In genomic region chr2:15790326-15790725, GRCh38 we compare ENCODE assay signal across 36 cellular contexts.
"Had no signal": no experiment of that assay in that cellular context is flagged by ENCODE, and none has a peak within 500 bp of the region (broad histone marks: within the 10 kb centered on the region; RNA-seq: fewer than 3 reads in every experiment).

No MANE protein-coding gene starts in this region.

- H3K4me3 Mint-ChIP-seq: activated B cell treated with CpG ODN at 0.5 μM for 24 hours; activated CD4-positive, alpha-beta memory T cell treated with anti-CD3 and anti-CD28 coated beads for 36 hours; activated CD4-positive, alpha-beta T cell treated with anti-CD3 and anti-CD28 coated beads, Interleukin-2, amount 10 ng/mL, durations not matched to agents 24 days and 14 days; activated CD8-positive, alpha-beta T cell treated with anti-CD3 and anti-CD28 coated beads for 36 hours; activated naive CD4-positive, alpha-beta T cell treated with anti-CD3 and anti-CD28 coated beads, Interleukin-2, amount 10 ng/mL, durations not matched to agents 7 days and 5 days; activated naive CD4-positive, alpha-beta T cell treated with anti-CD3 and anti-CD28 coated beads, Interleukin-2, amount 50 U/mL, for 24 hours; activated naive CD8-positive, alpha-beta T cell; activated naive CD8-positive, alpha-beta T cell treated with anti-CD3 and anti-CD28 coated beads, Interleukin-2, amount 10 ng/mL, durations not matched to agents 7 days and 5 days; activated naive CD8-positive, alpha-beta T cell treated with anti-CD3 and anti-CD28 coated beads, Interleukin-2, amount 50 U/mL, for 24 hours; activated T-cell treated with anti-CD3 and anti-CD28 coated beads, Interleukin-2, amount 50 U/mL, for 4 hours; brain; central memory CD8-positive, alpha-beta T cell; T-helper 1 cell treated with Interleukin-12 subunit alpha and Interleukin-12 subunit beta and Interleukin-4 antibody, amounts not matched to agents 30 μg/mL and 1 μg/mL, for 36 hours; T-helper 2 cell treated with Interferon-gamma antibody and Interleukin-4, amounts not matched to agents 5 μg/mL and 100 μg/mL, for 36 hours had no signal

- H3K4me1 ChIP-seq: ascending aorta had no signal

- H3K36me3 Mint-ChIP-seq: activated CD4-positive, alpha-beta memory T cell treated with anti-CD3 and anti-CD28 coated beads for 36 hours; activated naive CD4-positive, alpha-beta T cell treated with anti-CD3 and anti-CD28 coated beads, Interleukin-2, amount 10 ng/mL, durations not matched to agents 7 days and 5 days; activated naive CD4-positive, alpha-beta T cell treated with anti-CD3 and anti-CD28 coated beads, Interleukin-2, amount 50 U/mL, for 24 hours; activated naive CD8-positive, alpha-beta T cell; activated naive CD8-positive, alpha-beta T cell treated with anti-CD3 and anti-CD28 coated beads, Interleukin-2, amount 10 ng/mL, durations not matched to agents 7 days and 5 days; brain had no signal

- ATAC-seq: activated CD8-positive, alpha-beta T cell treated with anti-CD3 and anti-CD28 coated beads for 36 hours; activated naive CD8-positive, alpha-beta T cell treated with anti-CD3 and anti-CD28 coated beads, Interleukin-2, amount 50 U/mL, for 24 hours; activated T-cell treated with anti-CD3 and anti-CD28 coated beads, Interleukin-2, amount 50 U/mL, for 4 hours had no signal

- H3K27me3 Mint-ChIP-seq: activated B cell treated with CpG ODN at 0.5 μM for 24 hours; activated CD4-positive, alpha-beta memory T cell treated with anti-CD3 and anti-CD28 coated beads for 36 hours; activated CD4-positive, alpha-beta T cell treated with anti-CD3 and anti-CD28 coated beads, Interleukin-2, amount 10 ng/mL, durations not matched to agents 24 days and 14 days; activated CD8-positive, alpha-beta T cell treated with anti-CD3 and anti-CD28 coated beads for 36 hours; activated naive CD4-positive, alpha-beta T cell treated with anti-CD3 and anti-CD28 coated beads, Interleukin-2, amount 50 U/mL, for 24 hours; central memory CD8-positive, alpha-beta T cell had no signal

- H3K27ac Mint-ChIP-seq: activated B cell treated with CpG ODN at 0.5 μM for 24 hours; activated CD4-positive, alpha-beta memory T cell treated with anti-CD3 and anti-CD28 coated beads for 36 hours; activated CD4-positive, alpha-beta T cell treated with anti-CD3 and anti-CD28 coated beads, Interleukin-2, amount 10 ng/mL, durations not matched to agents 24 days and 14 days; activated CD8-positive, alpha-beta T cell treated with anti-CD3 and anti-CD28 coated beads for 36 hours; activated naive CD4-positive, alpha-beta T cell treated with anti-CD3 and anti-CD28 coated beads, Interleukin-2, amount 10 ng/mL, durations not matched to agents 7 days and 5 days; activated naive CD4-positive, alpha-beta T cell treated with anti-CD3 and anti-CD28 coated beads, Interleukin-2, amount 50 U/mL, for 24 hours; activated naive CD8-positive, alpha-beta T cell; activated naive CD8-positive, alpha-beta T cell treated with anti-CD3 and anti-CD28 coated beads, Interleukin-2, amount 10 ng/mL, durations not matched to agents 7 days and 5 days; activated naive CD8-positive, alpha-beta T cell treated with anti-CD3 and anti-CD28 coated beads, Interleukin-2, amount 50 U/mL, for 24 hours; activated T-helper 2 cell treated with anti-CD3 and anti-CD28 coated beads, Interferon-gamma antibody, Interleukin-2, Interleukin-4, amounts not matched to agents 10 μg/mL and 5 μg/mL and 100 μg/mL, durations not matched to agents 14 hours and 24 hours and 36 hours; brain; T-helper 1 cell treated with Interleukin-12 subunit alpha and Interleukin-12 subunit beta and Interleukin-4 antibody, amounts not matched to agents 30 μg/mL and 1 μg/mL, for 36 hours; T-helper 2 cell treated with Interferon-gamma antibody and Interleukin-4, amounts not matched to agents 5 μg/mL and 100 μg/mL, for 36 hours had no signal

- H3K9me3 Mint-ChIP-seq: activated B cell treated with CpG ODN at 0.5 μM for 24 hours; activated CD4-positive, alpha-beta memory T cell treated with anti-CD3 and anti-CD28 coated beads for 36 hours; activated CD4-positive, alpha-beta T cell treated with anti-CD3 and anti-CD28 coated beads, Interleukin-2, amount 10 ng/mL, durations not matched to agents 24 days and 14 days; activated CD8-positive, alpha-beta T cell treated with anti-CD3 and anti-CD28 coated beads for 36 hours; activated naive CD4-positive, alpha-beta T cell treated with anti-CD3 and anti-CD28 coated beads, Interleukin-2, amount 10 ng/mL, durations not matched to agents 7 days and 5 days; activated naive CD4-positive, alpha-beta T cell treated with anti-CD3 and anti-CD28 coated beads, Interleukin-2, amount 50 U/mL, for 24 hours; activated naive CD8-positive, alpha-beta T cell treated with anti-CD3 and anti-CD28 coated beads, Interleukin-2, amount 10 ng/mL, durations not matched to agents 7 days and 5 days; activated naive CD8-positive, alpha-beta T cell treated with anti-CD3 and anti-CD28 coated beads, Interleukin-2, amount 50 U/mL, for 24 hours; activated T-cell treated with anti-CD3 and anti-CD28 coated beads, Interleukin-2, amount 50 U/mL, for 4 hours; activated T-helper 2 cell treated with anti-CD3 and anti-CD28 coated beads, Interferon-gamma antibody, Interleukin-2, Interleukin-4, amounts not matched to agents 10 μg/mL and 5 μg/mL and 100 μg/mL, durations not matched to agents 14 hours and 24 hours and 36 hours; central memory CD8-positive, alpha-beta T cell; T-helper 1 cell treated with Interleukin-12 subunit alpha and Interleukin-12 subunit beta and Interleukin-4 antibody, amounts not matched to agents 30 μg/mL and 1 μg/mL, for 36 hours; T-helper 2 cell treated with Interferon-gamma antibody and Interleukin-4, amounts not matched to agents 5 μg/mL and 100 μg/mL, for 36 hours had no signal

- H3K9me3 ChIP-seq: ascending aorta had no signal

- FAIRE-seq: bronchial epithelial cell, TTC549 had no signal

- H3K27me3 ChIP-seq: ascending aorta, cardiac muscle cell had no signal

- H3K4me3 ChIP-seq: ascending aorta, cardiac muscle cell had no signal

- H3K36me3 ChIP-seq: ascending aorta, cardiac muscle cell had no signal

- DNase-seq: activated B cell treated with CpG ODN at 0.5 μM for 24 hours; activated CD4-positive, alpha-beta memory T cell treated with anti-CD3 and anti-CD28 coated beads for 36 hours; activated CD4-positive, alpha-beta T cell treated with anti-CD3 and anti-CD28 coated beads for 4 hours; activated CD4-positive, alpha-beta T cell treated with anti-CD3 and anti-CD28 coated beads, Interleukin-2, amount 10 ng/mL, durations not matched to agents 24 days and 14 days; activated CD4-positive, alpha-beta T cell treated with anti-CD3 and anti-CD28 coated beads, Interleukin-2, amount 50 U/mL, for 1 hour; activated CD4-positive, alpha-beta T cell treated with anti-CD3 and anti-CD28 coated beads, Interleukin-2, amount 50 U/mL, for 4 hours; activated CD4-positive, CD25-positive, alpha-beta regulatory T cell treated with anti-CD3 and anti-CD28 coated beads, Interleukin-2, amount 50 U/mL, for 72 hours; activated CD8-positive, alpha-beta memory T cell treated with anti-CD3 and anti-CD28 coated beads, Interleukin-2, amount 50 U/mL, for 4 hours; activated CD8-positive, alpha-beta T cell treated with anti-CD3 and anti-CD28 coated beads for 36 hours; activated gamma-delta T cell; activated naive CD4-positive, alpha-beta T cell treated with anti-CD3 and anti-CD28 coated beads, Interleukin-2, amount 10 ng/mL, durations not matched to agents 7 days and 5 days; activated naive CD4-positive, alpha-beta T cell treated with Interleukin-2 at 50 U/mL for 16 hours; activated naive CD8-positive, alpha-beta T cell treated with anti-CD3 and anti-CD28 coated beads, Interleukin-2, amount 10 ng/mL, durations not matched to agents 7 days and 5 days; activated naive CD8-positive, alpha-beta T cell treated with anti-CD3 and anti-CD28 coated beads, Interleukin-2, amount 50 U/mL, for 24 hours; activated T-cell treated with anti-CD3 and anti-CD28 coated beads for 4 hours; activated T-cell treated with anti-CD3 and anti-CD28 coated beads, Interleukin-2, amount 50 U/mL, for 1 hour; activated T-cell treated with anti-CD3 and anti-CD28 coated beads, Interleukin-2, amount 50 U/mL, for 4 hours; amygdala; anterior cingulate cortex; caudate nucleus; cerebellar nuclear complex; T-helper 1 cell; T-helper 2 cell; T-helper 9 cell had no signal

- H3K4me1 Mint-ChIP-seq: activated B cell treated with CpG ODN at 0.5 μM for 24 hours; activated CD4-positive, alpha-beta T cell treated with anti-CD3 and anti-CD28 coated beads, Interleukin-2, amount 10 ng/mL, durations not matched to agents 24 days and 14 days; activated naive CD4-positive, alpha-beta T cell treated with anti-CD3 and anti-CD28 coated beads, Interleukin-2, amount 10 ng/mL, durations not matched to agents 7 days and 5 days; activated naive CD4-positive, alpha-beta T cell treated with anti-CD3 and anti-CD28 coated beads, Interleukin-2, amount 50 U/mL, for 24 hours; activated naive CD8-positive, alpha-beta T cell treated with anti-CD3 and anti-CD28 coated beads, Interleukin-2, amount 10 ng/mL, durations not matched to agents 7 days and 5 days; activated naive CD8-positive, alpha-beta T cell treated with anti-CD3 and anti-CD28 coated beads, Interleukin-2, amount 50 U/mL, for 24 hours; central memory CD8-positive, alpha-beta T cell had no signal

- H3K27ac ChIP-seq: ascending aorta, cardiac muscle cell, VCaP had no signal
